ENCODE assay signal across 18 cellular contexts in genomic region chr11:65104628-65105027, GRCh38. TPM values are rescaled to one million over a fixed set of nuclear protein-coding genes. Genes with fewer than 3 reads are reported as not detected.
DNase-seq lines count a peak whose midpoint lies in the region; ATAC-seq and TF ChIP-seq lines count a peak whose summit lies in the region.
"Had no signal": no experiment of that assay in that cellular context is flagged by ENCODE, and none has a peak within 500 bp of the region (broad histone marks: within the 10 kb centered on the region; RNA-seq: fewer than 3 reads in every experiment).

No MANE protein-coding gene starts in this region.

- H3K4me1 ChIP-seq in smooth muscle cell (ENCODE audit: low read depth), result no peaks in the 10 kb centered on the region

- TF ChIP-seq CTCF in dorsolateral prefrontal cortex (IDR thresholded peaks at IDR 0.05 in 54 of 56, conservative IDR thresholded peaks at IDR 0.05 in 2 of 56; ENCODE audit: low read depth in 1 of 56, partially characterized antibody in 56 of 56) (peak in 1 of 56 donors; percentile 16), nephron progenitor cell (IDR thresholded peaks at IDR 0.05) (no peak), smooth muscle cell (IDR thresholded peaks at IDR 0.05; ENCODE audit: borderline replicate concordance, insufficient read depth, poor library complexity, severe bottlenecking) (no peak)

- H3F3A ChIP-seq in smooth muscle cell (ENCODE audit: low read depth), result no peaks in the 10 kb centered on the region

- H3K27me3 Mint-ChIP-seq in nephron progenitor cell (ENCODE audit: low read depth, poor library complexity), result peaks cover 4% of the 10 kb centered on the region

- H3K4me1 Mint-ChIP-seq in nephron progenitor cell, result peaks cover 12% of the 10 kb centered on the region

- no peaks in the 10 kb centered on the region for H3K9me3 Mint-ChIP-seq in nephron progenitor cell

- no peak overlapping the region for H3K4me2 ChIP-seq in smooth muscle cell

- DNase-seq in NCI-H2196 (lab: John Stamatoyannopoulos, UW; ENCODE audit: unreplicated experiment) (peak; percentile 18), NCI-H2196 treated with DMSO at 0.1 percent for 48 hours (lab: John Stamatoyannopoulos, UW; ENCODE audit: unreplicated experiment) (no peak), SK-N-MC (ENCODE audit: low read depth, low spot score) (no peak), dorsolateral prefrontal cortex (no peak), nephron progenitor cell (no peak), AML-193 (lab: John Stamatoyannopoulos, UW) (no peak), smooth muscle cell (lab: John Stamatoyannopoulos, UW; ENCODE audit: unreplicated experiment) (no peak)
- DNase-seq: 8988T; activated CD8-positive, alpha-beta memory T cell treated with anti-CD3 and anti-CD28 coated beads for 24 hours; activated gamma-delta T cell treated with Interleukin-2 at 50 U/mL for 16 hours; brain microvascular endothelial cell; dermis blood vessel endothelial cell; gastrocnemius medialis; NCI-H1417; NCI-H2171 had no signal

- H3K27me3 ChIP-seq in dorsolateral prefrontal cortex (no peaks in the 10 kb centered on the region), smooth muscle cell (ENCODE audit: low read depth) (no peaks in the 10 kb centered on the region)
- H3K27me3 ChIP-seq: brain microvascular endothelial cell, gastrocnemius medialis, tibial nerve had no signal

- H3K27ac Mint-ChIP-seq in nephron progenitor cell, result peak overlapping the region; percentile 48

- H3K27ac ChIP-seq in SK-N-MC (no peak overlapping the region), dorsolateral prefrontal cortex (peak overlapping the region; percentile 57 to 98 (median 93)), smooth muscle cell (ENCODE audit: low read depth) (no peak overlapping the region)
- H3K27ac ChIP-seq: brain microvascular endothelial cell, epithelial cell of prostate, tibial nerve had no signal

- H2AFZ ChIP-seq in smooth muscle cell (ENCODE audit: low read depth), result no peak overlapping the region

- no peaks in the 10 kb centered on the region for H3K36me3 ChIP-seq in SK-N-MC (ENCODE audit: insufficient read depth, low read length)
- no peaks in the 10 kb centered on the region for H3K36me3 ChIP-seq in smooth muscle cell (ENCODE audit: low read depth)

- H3K4me3 ChIP-seq in SK-N-MC (no peak overlapping the region), dorsolateral prefrontal cortex (peak overlapping the region in 4 of 59 donors; percentile 0 to 31 (median 12)), smooth muscle cell (no peak overlapping the region)
- H3K4me3 ChIP-seq: gastrocnemius medialis, tibial nerve had no signal

- peaks cover 10% of the 10 kb centered on the region for H3K36me3 Mint-ChIP-seq in nephron progenitor cell (ENCODE audit: low read depth)

- H3K9ac ChIP-seq in SK-N-MC (ENCODE audit: insufficient read length), result peak overlapping the region; percentile 47
- H3K9ac ChIP-seq in smooth muscle cell (ENCODE audit: low read depth), result no peak overlapping the region

- no peak overlapping the region for H3K4me3 Mint-ChIP-seq in nephron progenitor cell

- H3K9me3 ChIP-seq in SK-N-MC (ENCODE audit: low read depth, low read length) (no peaks in the 10 kb centered on the region), smooth muscle cell (replicated peaks; ENCODE audit: low read depth) (no peaks in the 10 kb centered on the region)
- H3K9me3 ChIP-seq: gastrocnemius medialis, tibial nerve had no signal

- WGBS in smooth muscle cell (ENCODE audit: low lambda C conversion rate), result 90% methylated on average over 4 of the region's 4 CpGs

- intact Hi-C loops in dorsolateral prefrontal cortex (cut with DNase I), result no loop called here

- H4K20me1 ChIP-seq in smooth muscle cell (ENCODE audit: low read depth), result peaks cover 10% of the 10 kb centered on the region

- H3K79me2 ChIP-seq in smooth muscle cell (ENCODE audit: low read depth), result peaks cover 18% of the 10 kb centered on the region

- ATAC-seq in HG03108 (IDR thresholded peaks at IDR 0.05; ENCODE audit: unreplicated experiment), result no peak
- ATAC-seq: gastrocnemius medialis had no signal

RNA-seq across cellular contexts. Expression of gene TM7SF2, which starts 7.0 kb away (rescaled TPM):
- total RNA-seq in dorsolateral prefrontal cortex (10 to 100 TPM; 26.8 to 66.8 (median 45.6) TPM), smooth muscle cell (16.8 and 26.9 TPM in 2 replicates)
- 17.4 and 43.1 TPM in 2 replicates for polyA plus RNA-seq in smooth muscle cell

RNA-seq across cellular contexts. Expression of gene VPS51, which starts 8.6 kb away (rescaled TPM):
- 100 to 1,000 TPM in 119 of 120 experiments, 10 to 100 TPM in 1; 97.3 to 182 (median 137) TPM for total RNA-seq in dorsolateral prefrontal cortex
- total RNA-seq in smooth muscle cell, result 104 and 154 TPM in 2 replicates
- polyA plus RNA-seq in smooth muscle cell, result 55.2 and 65.0 TPM in 2 replicates

RNA-seq across cellular contexts. Expression of gene ZNHIT2, which starts 12.9 kb away (rescaled TPM):
- 10 to 100 TPM in 20 of 120 experiments, 1 to 10 TPM in 100; 4.6 to 13.3 (median 8.5) TPM for total RNA-seq in dorsolateral prefrontal cortex
- total RNA-seq in smooth muscle cell, result 9.1 and 13.8 TPM in 2 replicates
- 14.5 and 19.5 TPM in 2 replicates for polyA plus RNA-seq in smooth muscle cell

RNA-seq across cellular contexts. Expression of gene FAU, which starts 17.3 kb away (rescaled TPM):
- total RNA-seq in dorsolateral prefrontal cortex, result 100 to 1,000 TPM; 297 to 519 (median 403) TPM
- total RNA-seq in smooth muscle cell, result 373 and 509 TPM in 2 replicates
- 537 and 578 TPM in 2 replicates for polyA plus RNA-seq in smooth muscle cell

RNA-seq across cellular contexts. Expression of gene MRPL49, which starts 17.5 kb away (rescaled TPM):
- 10 to 100 TPM; 25.1 to 58.7 (median 39.4) TPM for total RNA-seq in dorsolateral prefrontal cortex
- 28.2 and 43.0 TPM in 2 replicates for total RNA-seq in smooth muscle cell
- polyA plus RNA-seq in smooth muscle cell, result 53.2 and 55.4 TPM in 2 replicates

Comparison
In these comparisons a context has a peak if more than half of its experiments do, and no peak if none do; other contexts are left out.
1. H3K27ac ChIP-seq: peak in dorsolateral prefrontal cortex (59 of 59); none in SK-N-MC (single experiment) and smooth muscle cell (single experiment).